21 cellular contexts compared by ENCODE assay signal in genomic region chr4:71765349-71765748, GRCh38. TPM values are rescaled to one million over a fixed set of nuclear protein-coding genes. Genes with fewer than 3 reads are reported as not detected.
DNase-seq lines count a peak whose midpoint lies in the region; TF ChIP-seq lines count a peak whose summit lies in the region.
"Had no signal": no experiment of that assay in that cellular context is flagged by ENCODE, and none has a peak within 500 bp of the region (broad histone marks: within the 10 kb centered on the region; RNA-seq: fewer than 3 reads in every experiment).

No MANE protein-coding gene starts in this region.

- no peaks in the 10 kb centered on the region for H3K27me3 Mint-ChIP-seq in H9 (ENCODE audit: low read depth)
- H3K27me3 Mint-ChIP-seq: activated B cell treated with CpG ODN at 0.5 μM for 24 hours had no signal

- no peak for TF ChIP-seq CTCF in H9 (conservative IDR thresholded peaks at IDR 0.05)
- no peak for TF ChIP-seq CTCF in thyroid gland (IDR thresholded peaks at IDR 0.05)
- no peak for TF ChIP-seq CTCF in colonic mucosa (IDR thresholded peaks at IDR 0.05)

- no peak overlapping the region for H4K91ac ChIP-seq in H9 (ENCODE audit: insufficient read length, low read depth, low read length)

- H3T11ph ChIP-seq in H9 (ENCODE audit: low read length): no peak overlapping the region

- no peaks in the 10 kb centered on the region for H3K79me2 ChIP-seq in H9 (ENCODE audit: insufficient read depth, low read length)

- H3K27me3 ChIP-seq in H9 (ENCODE audit: insufficient read depth, low read length) (no peaks in the 10 kb centered on the region), adipocyte (replicated peaks; ENCODE audit: control insufficient read depth, insufficient read depth, low read length) (no peaks in the 10 kb centered on the region), thyroid gland (no peaks in the 10 kb centered on the region), colonic mucosa (no peaks in the 10 kb centered on the region)
- H3K27me3 ChIP-seq: gastrocnemius medialis, MG63 had no signal

- H3K4me1 ChIP-seq in H9 (ENCODE audit: insufficient read depth, low read length): peaks cover 7% of the 10 kb centered on the region; the same call in 1 of the 2 replicates
- no peaks in the 10 kb centered on the region for H3K4me1 ChIP-seq in adipocyte (ENCODE audit: control insufficient read depth, insufficient read depth, low read length)
- H3K4me1 ChIP-seq in thyroid gland: no peaks in the 10 kb centered on the region
- no peaks in the 10 kb centered on the region for H3K4me1 ChIP-seq in colonic mucosa
- H3K4me1 ChIP-seq: gastrocnemius medialis had no signal

- peaks cover 9% of the 10 kb centered on the region for H3K9me3 ChIP-seq in H9 (ENCODE audit: control insufficient read depth, low read depth, low read length)
- no peaks in the 10 kb centered on the region for H3K9me3 ChIP-seq in adipocyte (ENCODE audit: control insufficient read depth, low read length)
- no peaks in the 10 kb centered on the region for H3K9me3 ChIP-seq in thyroid gland
- no peaks in the 10 kb centered on the region for H3K9me3 ChIP-seq in colonic mucosa
- H3K9me3 ChIP-seq: gastrocnemius medialis, MG63, thoracic aorta had no signal

- peak overlapping the region; percentile 93 to 99 (median 96) for H3K27ac Mint-ChIP-seq in H9
- H3K27ac Mint-ChIP-seq: activated B cell treated with CpG ODN at 0.5 μM for 24 hours; activated T-helper 1 cell treated with anti-CD3 and anti-CD28 coated beads, Interleukin-12 subunit alpha, Interleukin-12 subunit beta, Interleukin-2, Interleukin-4 antibody, amounts not matched to agents 30 ng/mL and 10 ng/mL and 1 ng/mL, durations not matched to agents 14 hours and 24 hours and 36 hours; naive thymus-derived CD8-positive, alpha-beta T cell had no signal

- no peak overlapping the region for H3K23ac ChIP-seq in H9 (ENCODE audit: insufficient read length, low read depth, low read length)

- no peak overlapping the region for H4K5ac ChIP-seq in H9 (ENCODE audit: insufficient read length, low read depth, low read length)

- no peaks in the 10 kb centered on the region for H3K23me2 ChIP-seq in H9 (ENCODE audit: insufficient read length, low read depth, low read length, poor library complexity, severe bottlenecking)

- H2AFZ ChIP-seq in H9 (ENCODE audit: low read length): peak overlapping the region; percentile 6

- no peak overlapping the region for H4K8ac ChIP-seq in H9 (replicated peaks; ENCODE audit: insufficient read length, low read depth, low read length)

- WGBS in H9 (ENCODE audit: extremely low coverage, insufficient read length, low lambda C conversion rate): no CpG with 5 or more reads among the region's 4 CpGs
- 23 to 42% methylated on average over 4 of the region's 4 CpGs for WGBS in thyroid gland, 2 donors

- no peak overlapping the region for H3K18ac ChIP-seq in H9 (ENCODE audit: insufficient read length, low read depth, low read length)

- peak overlapping the region; percentile 85 for H3K27ac ChIP-seq in H9 (ENCODE audit: insufficient read length, low read depth, low read length)
- no peak overlapping the region for H3K27ac ChIP-seq in thyroid gland
- no peak overlapping the region for H3K27ac ChIP-seq in colonic mucosa
- H3K27ac ChIP-seq: gastrocnemius medialis, skin epidermis, thoracic aorta had no signal

- H3K4me3 Mint-ChIP-seq in H9: peak overlapping the region in 1 of 2 experiments; percentile 57; a peak in 3 of 5 replicates
- H3K4me3 Mint-ChIP-seq: activated B cell treated with CpG ODN at 0.5 μM for 24 hours; activated T-helper 1 cell treated with anti-CD3 and anti-CD28 coated beads, Interleukin-12 subunit alpha, Interleukin-12 subunit beta, Interleukin-2, Interleukin-4 antibody, amounts not matched to agents 30 ng/mL and 10 ng/mL and 1 ng/mL, durations not matched to agents 14 hours and 24 hours and 36 hours; naive thymus-derived CD8-positive, alpha-beta T cell had no signal

- H3K4me3 ChIP-seq in adipocyte (ENCODE audit: low read length) (no peak overlapping the region), thyroid gland (replicated peaks in 1 of 3) (no peak overlapping the region), colonic mucosa (no peak overlapping the region)
- H3K4me3 ChIP-seq: gastrocnemius medialis, MG63, skin epidermis, thoracic aorta had no signal

- no peak overlapping the region for H2BK5ac ChIP-seq in H9 (ENCODE audit: insufficient read length, low read length)

- H3K9me3 Mint-ChIP-seq in H9: peaks cover 24 to 27% of the 10 kb centered on the region in 2 experiments
- H3K9me3 Mint-ChIP-seq: activated B cell treated with CpG ODN at 0.5 μM for 24 hours; activated T-helper 1 cell treated with anti-CD3 and anti-CD28 coated beads, Interleukin-12 subunit alpha, Interleukin-12 subunit beta, Interleukin-2, Interleukin-4 antibody, amounts not matched to agents 30 ng/mL and 10 ng/mL and 1 ng/mL, durations not matched to agents 14 hours and 24 hours and 36 hours; naive thymus-derived CD8-positive, alpha-beta T cell had no signal

- DNase-seq in H9: peak; percentile 39
- peak; percentile 1 for DNase-seq in adipocyte (ENCODE audit: low read depth)
- peak; percentile 30 for DNase-seq in iPS DF 19.7 (ENCODE audit: low read depth, low spot score)
- peak; percentile 5 to 36 for DNase-seq in thyroid gland
- DNase-seq in colonic mucosa: no peak
- DNase-seq in NCI-H2081 (lab: John Stamatoyannopoulos, UW): no peak
- DNase-seq in T-helper 2 cell: no peak
- DNase-seq: activated B cell treated with CpG ODN at 0.5 μM for 24 hours; C1 segment of cervical spinal cord; gastrocnemius medialis; HCEC 1CT; MG63; naive thymus-derived CD8-positive, alpha-beta T cell; NCI-H1694 treated with DMSO at 0.1 percent for 48 hours; NCI-H446; stimulated activated CD4-positive, alpha-beta T cell treated with anti-CD3 and anti-CD28 coated beads, Interleukin-4, amount 100 ng/mL, for 24 hours had no signal

- H2BK20ac ChIP-seq in H9 (ENCODE audit: low read depth, low read length, poor library complexity, severe bottlenecking): no peak overlapping the region

- no peak overlapping the region for H3K4ac ChIP-seq in H9 (ENCODE audit: low read depth, low read length)

- H3K4me2 ChIP-seq in H9 (ENCODE audit: insufficient read depth, insufficient read length, low read length): peak overlapping the region; percentile 21

- TF ChIP-seq POLR2A in thyroid gland (IDR thresholded peaks at IDR 0.05): no peak

- no peaks in the 10 kb centered on the region for H3K79me1 ChIP-seq in H9 (ENCODE audit: insufficient read depth, low read depth, low read length, poor library complexity, severe bottlenecking)

- no peak overlapping the region for H3K14ac ChIP-seq in H9 (ENCODE audit: insufficient read depth, low read length)

- peaks cover 30 to 43% (median 34%) of the 10 kb centered on the region in 3 experiments for H3K36me3 Mint-ChIP-seq in H9 (ENCODE audit: insufficient read depth in 1 of 3, low read depth in 3 of 3)
- H3K36me3 Mint-ChIP-seq: naive thymus-derived CD8-positive, alpha-beta T cell had no signal

- no peak overlapping the region for H2BK15ac ChIP-seq in H9 (ENCODE audit: low read depth, low read length)

- peaks cover 27 to 33% of the 10 kb centered on the region in 2 experiments for H3K4me1 Mint-ChIP-seq in H9
- H3K4me1 Mint-ChIP-seq: activated B cell treated with CpG ODN at 0.5 μM for 24 hours had no signal

- intact Hi-C loops in thyroid gland (cut with DNase I) (no loop called here), colonic mucosa (cut with DNase I) (no loop called here)

- H2BK120ac ChIP-seq in H9 (ENCODE audit: low read depth, low read length, poor library complexity, severe bottlenecking): no peak overlapping the region

- no peak overlapping the region for H2AK5ac ChIP-seq in H9 (ENCODE audit: insufficient read length, low read length)

- H2BK12ac ChIP-seq in H9 (ENCODE audit: insufficient read length, low read depth, low read length): no peak overlapping the region

- H3K36me3 ChIP-seq in adipocyte (ENCODE audit: control insufficient read depth, insufficient read depth, low read length, severe bottlenecking) (no peaks in the 10 kb centered on the region), thyroid gland (no peaks in the 10 kb centered on the region), colonic mucosa (no peaks in the 10 kb centered on the region)
- H3K36me3 ChIP-seq: gastrocnemius medialis, MG63, thoracic aorta had no signal

- H3K56ac ChIP-seq in H9 (ENCODE audit: insufficient read length, low read depth, low read length): no peak overlapping the region

- no peak overlapping the region for H3K9ac ChIP-seq in H9 (ENCODE audit: extremely low read depth, insufficient read length, low read length)
- H3K9ac ChIP-seq in adipocyte (ENCODE audit: low read length): no peak overlapping the region
- no peak overlapping the region for H3K9ac ChIP-seq in colonic mucosa (ENCODE audit: low read depth in 2 of 2, low read length in 2 of 2)

- H4K20me1 ChIP-seq in H9 (ENCODE audit: control insufficient read depth, insufficient read depth, insufficient read length): no peaks in the 10 kb centered on the region

RNA-seq across cellular contexts. Expression of gene GC, which starts 18.5 kb away (rescaled TPM):
- 0.15 TPM in 1 of 2 replicates, not detected in the other for total RNA-seq in H9 (2021)
- not detected for total RNA-seq in thyroid gland
- 1 to 10 TPM in 1 of 2 donors, not detected in 1; 4.1 TPM for total RNA-seq in colonic mucosa
- total RNA-seq: activated B cell treated with CpG ODN at 0.5 μM for 24 hours; activated T-helper 1 cell treated with anti-CD3 and anti-CD28 coated beads, Interleukin-12 subunit alpha, Interleukin-12 subunit beta, Interleukin-2, Interleukin-4 antibody, amounts not matched to agents 30 ng/mL and 10 ng/mL and 1 ng/mL, durations not matched to agents 14 hours and 24 hours and 36 hours; cerebellum; HT1080; naive thymus-derived CD8-positive, alpha-beta T cell; thoracic aorta had no signal

Comparison
In these comparisons a context has a peak if more than half of its experiments do, and no peak if none do; other contexts are left out.
1. DNase-seq: peak in H9 (single experiment), adipocyte (single experiment), iPS DF 19.7 (single experiment) and thyroid gland (2 of 2); none in colonic mucosa (single experiment), NCI-H2081 (0 of 2) and T-helper 2 cell (0 of 5).